19 cellular contexts compared by ENCODE assay signal in the genomic region with DNA sequence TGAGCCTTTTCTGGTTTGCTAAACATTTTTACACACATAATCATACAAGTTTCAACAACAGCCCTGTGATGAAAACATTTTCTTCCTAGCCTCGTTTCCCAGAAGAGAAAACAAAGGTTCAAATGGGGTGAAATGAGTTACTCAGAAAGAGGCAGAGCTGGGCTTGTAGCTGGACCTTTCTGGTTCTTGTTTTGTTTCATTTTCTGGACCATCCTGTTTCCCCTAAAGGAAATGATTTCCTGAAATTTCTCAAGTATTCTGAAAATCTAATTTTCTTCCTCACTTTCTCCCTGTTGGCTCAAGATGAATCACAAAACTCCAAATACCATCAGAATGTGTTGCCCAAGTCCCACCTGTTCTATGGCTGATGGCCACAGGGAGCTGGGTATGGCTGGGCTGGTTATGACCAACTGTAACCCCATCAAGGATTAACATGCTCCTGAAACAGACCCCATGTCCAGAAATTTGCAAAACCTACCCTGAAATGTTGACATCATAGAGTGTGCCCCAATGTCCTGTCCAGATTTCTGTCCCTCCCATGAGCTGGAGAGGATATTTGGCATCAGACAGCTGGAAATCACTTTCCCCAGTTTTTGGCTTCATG. TPM values are rescaled to one million over a fixed set of nuclear protein-coding genes. Genes with fewer than 3 reads are reported as not detected.
DNase-seq lines count a peak whose midpoint lies in the region; ATAC-seq and TF ChIP-seq lines count a peak whose summit lies in the region.
"Had no signal": no experiment of that assay in that cellular context is flagged by ENCODE, and none has a peak within 500 bp of the region (broad histone marks: within the 10 kb centered on the region; RNA-seq: fewer than 3 reads in every experiment).

No MANE protein-coding gene starts in this region.

- H3K4me3 ChIP-seq in right cardiac atrium (ENCODE audit: low read length) (no peak overlapping the region), RWPE2 (ENCODE audit: severe bottlenecking) (no peak overlapping the region), gastroesophageal sphincter (no peak overlapping the region), WERI-Rb-1 (ENCODE audit: low read depth, low read length) (no peak overlapping the region)
- H3K4me3 ChIP-seq: BLaER1 treated with 17β-estradiol and CSF1 and Interleukin-3, amounts not matched to agents 10 nM and 100 nM; GM12878; GM23248 had no signal

- TF ChIP-seq POLR2A in gastroesophageal sphincter (IDR thresholded peaks at IDR 0.05) = no peak

- TF ChIP-seq CTCF in RWPE2 (IDR thresholded peaks at IDR 0.05; ENCODE audit: poor library complexity, severe bottlenecking) (no peak), gastroesophageal sphincter (IDR thresholded peaks at IDR 0.05) (no peak), WERI-Rb-1 (IDR thresholded peaks at IDR 0.05; ENCODE audit: low read depth, low read length) (no peak)

- no peak for DNase-seq in Right ventricle myocardium superior
- DNase-seq in right cardiac atrium = no peak
- DNase-seq in RWPE2 (ENCODE audit: low spot score) = no peak
- no peak for DNase-seq in sciatic nerve (ENCODE audit: low spot score)
- no peak for DNase-seq in WERI-Rb-1
- DNase-seq in GDM1 (lab: John Stamatoyannopoulos, UW) = no peak
- DNase-seq: ACHN; Calu3; CD4-positive, alpha-beta T cell; DMS 273 treated with DMSO at 0.1 percent for 48 hours; GM23248 had no signal

- no peak for TF ChIP-seq EP300 in gastroesophageal sphincter (IDR thresholded peaks at IDR 0.05)

- H3K36me3 ChIP-seq in RWPE2 (ENCODE audit: low read depth) (no peaks in the 10 kb centered on the region), gastroesophageal sphincter (no peaks in the 10 kb centered on the region), WERI-Rb-1 (no peaks in the 10 kb centered on the region)
- H3K36me3 ChIP-seq: BLaER1 treated with 17β-estradiol and CSF1 and Interleukin-3, amounts not matched to agents 10 nM and 100 nM had no signal

- H3K9me3 ChIP-seq in right cardiac atrium (ENCODE audit: control insufficient read depth, low read length) (no peaks in the 10 kb centered on the region), RWPE2 (ENCODE audit: severe bottlenecking) (no peaks in the 10 kb centered on the region), gastroesophageal sphincter (no peaks in the 10 kb centered on the region), WERI-Rb-1 (ENCODE audit: severe bottlenecking) (peaks cover 4% of the 10 kb centered on the region)

- no peaks in the 10 kb centered on the region for H3K4me1 ChIP-seq in right cardiac atrium (ENCODE audit: control insufficient read depth, insufficient read depth, low read length)
- peaks cover 4% of the 10 kb centered on the region for H3K4me1 ChIP-seq in RWPE2 (ENCODE audit: insufficient read depth, poor library complexity, severe bottlenecking)
- H3K4me1 ChIP-seq in gastroesophageal sphincter = peaks cover 0 to 8% (median 0%) of the 10 kb centered on the region in 3 donors

- WGBS in right cardiac atrium = 25% methylated on average over 1 of the region's 1 CpG
- WGBS in gastroesophageal sphincter (ENCODE audit: low coverage in 1 of 2), 2 donors = 0 to 17% methylated on average over 1 of the region's 1 CpG

- H3K27ac ChIP-seq in right cardiac atrium (ENCODE audit: low read length) (no peak overlapping the region), RWPE2 (ENCODE audit: poor library complexity, severe bottlenecking) (no peak overlapping the region), gastroesophageal sphincter (no peak overlapping the region), WERI-Rb-1 (no peak overlapping the region)
- H3K27ac ChIP-seq: BLaER1 treated with 17β-estradiol and CSF1 and Interleukin-3, amounts not matched to agents 10 nM and 100 nM; GM23248 had no signal

- no peaks in the 10 kb centered on the region for H3K27me3 ChIP-seq in right cardiac atrium (ENCODE audit: control insufficient read depth, insufficient read depth)
- no peaks in the 10 kb centered on the region for H3K27me3 ChIP-seq in RWPE2 (ENCODE audit: insufficient read depth, poor library complexity, severe bottlenecking)
- H3K27me3 ChIP-seq in gastroesophageal sphincter = no peaks in the 10 kb centered on the region
- H3K27me3 ChIP-seq in WERI-Rb-1 (ENCODE audit: insufficient read depth, low read depth, severe bottlenecking) = no peaks in the 10 kb centered on the region
- H3K27me3 ChIP-seq: BLaER1 treated with 17β-estradiol and CSF1 and Interleukin-3, amounts not matched to agents 10 nM and 100 nM had no signal

- ATAC-seq in Right ventricle myocardium superior (ENCODE audit: poor library complexity) (peak; percentile 45), right cardiac atrium (no peak), RWPE2 (ENCODE audit: low read depth) (peak; percentile 44; the same call in 2 of the 3 replicates), gastroesophageal sphincter (peak; percentile 63), sciatic nerve (peak; percentile 53), HG02884 (IDR thresholded peaks at IDR 0.05; ENCODE audit: unreplicated experiment) (no peak)
- ATAC-seq: GM12878, HCT116 had no signal

- intact Hi-C loops in Right ventricle myocardium superior (cut with DNase I) = no loop called here
- intact Hi-C loops in right cardiac atrium (cut with DNase I) = no loop called here
- intact Hi-C loops in sciatic nerve (cut with DNase I) = no loop called here

RNA-seq across cellular contexts. Expression of gene APOL4, which starts 6.7 kb away (rescaled TPM):
- total RNA-seq in Right ventricle myocardium superior (5.0 TPM), right cardiac atrium (1 to 10 TPM in 3 of 4 donors, not detected in 1; 3.1 to 7.4 (median 7.2) TPM), gastroesophageal sphincter (10 to 100 TPM in 1 of 4 donors, 1 to 10 TPM in 3; 1.1 to 18.8 (median 5.4) TPM), sciatic nerve (9.8 TPM)
- polyA plus RNA-seq in right cardiac atrium = 3.8 TPM
- total RNA-seq: A172; CD4-positive, alpha-beta T cell; Daoy; GM12878; GM23248; HT1080 had no signal
- polyA plus RNA-seq: GM23248 had no signal

RNA-seq across cellular contexts. Expression of gene APOL2, which starts 31.1 kb away (rescaled TPM):
- total RNA-seq in Right ventricle myocardium superior (58.6 TPM), right cardiac atrium (10 to 100 TPM; 39.9 to 54.8 (median 42.9) TPM), gastroesophageal sphincter (10 to 100 TPM; 29.1 to 40.9 (median 35.0) TPM), sciatic nerve (65.8 TPM)
- 29.1 TPM for polyA plus RNA-seq in right cardiac atrium

RNA-seq across cellular contexts. Expression of gene APOL1, which starts 44.7 kb away (rescaled TPM):
- total RNA-seq in Right ventricle myocardium superior (16.8 TPM), right cardiac atrium (10 to 100 TPM; 14.0 to 29.8 (median 16.9) TPM), gastroesophageal sphincter (10 to 100 TPM in 3 of 4 donors, 1 to 10 TPM in 1; 10.0 to 53.7 (median 26.0) TPM), sciatic nerve (35.3 TPM)
- 13.6 TPM for polyA plus RNA-seq in right cardiac atrium

RNA-seq across cellular contexts. Expression of gene APOL3, which starts 47.7 kb away (rescaled TPM):
- 25.5 TPM for total RNA-seq in Right ventricle myocardium superior
- 10 to 100 TPM; 22.9 to 33.1 (median 26.5) TPM for total RNA-seq in right cardiac atrium
- polyA plus RNA-seq in right cardiac atrium = 23.3 TPM
- total RNA-seq in gastroesophageal sphincter = 10 to 100 TPM; 35.5 to 80.5 (median 41.6) TPM
- 77.2 TPM for total RNA-seq in sciatic nerve

Comparison
In these comparisons a context has a peak if more than half of its experiments do, and no peak if none do; other contexts are left out.
1. ATAC-seq: peak in Right ventricle myocardium superior (single experiment), RWPE2 (single experiment), gastroesophageal sphincter (single experiment) and sciatic nerve (single experiment); none in right cardiac atrium (0 of 2) and HG02884 (single experiment).